17 cellular contexts compared by ENCODE assay signal in the genomic region with DNA sequence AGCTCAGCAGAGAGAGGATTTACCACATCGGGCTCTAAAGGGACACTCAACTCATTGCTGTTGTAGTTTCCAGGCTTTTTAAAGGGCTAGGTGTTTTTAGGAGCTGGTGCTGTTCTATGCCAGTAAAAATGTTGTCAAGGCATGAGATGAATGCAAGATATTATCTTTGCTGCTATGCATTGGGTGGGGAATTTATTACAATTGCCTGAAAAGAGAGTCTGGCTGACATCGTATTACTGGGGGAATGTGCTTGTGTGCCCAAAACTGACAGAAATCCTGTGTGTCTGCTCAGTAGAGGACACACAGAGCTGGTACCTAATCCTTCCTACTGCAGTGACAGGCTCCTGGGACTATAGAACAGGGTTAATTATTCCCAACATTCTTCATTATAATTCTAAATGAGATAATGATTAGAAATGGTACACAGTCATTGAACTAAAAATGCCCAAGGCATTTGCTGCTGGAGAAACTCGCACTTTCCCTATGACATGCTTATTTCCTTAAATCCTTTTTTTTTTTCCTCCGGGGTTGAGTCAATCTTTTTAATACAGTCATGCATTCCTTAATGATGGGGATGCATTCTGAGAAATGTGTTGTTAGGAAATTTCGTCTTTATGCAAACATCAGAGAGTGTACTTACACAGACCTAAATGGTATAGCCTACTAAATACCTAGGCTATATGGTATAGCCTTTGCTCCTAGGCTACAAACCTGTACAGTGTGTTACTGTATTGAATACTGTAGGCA. TPM values are rescaled to one million over a fixed set of nuclear protein-coding genes. Genes with fewer than 3 reads are reported as not detected.
A peak's percentile ranks its signal among the peaks of the same experiment; 100 is the strongest.
DNase-seq lines count a peak whose midpoint lies in the region; ATAC-seq and TF ChIP-seq lines count a peak whose summit lies in the region.
"Had no signal": no experiment of that assay in that cellular context is flagged by ENCODE, and none has a peak within 500 bp of the region (broad histone marks: within the 10 kb centered on the region; RNA-seq: fewer than 3 reads in every experiment).

No MANE protein-coding gene starts in this region.

- no peaks in the 10 kb centered on the region for H3K79me2 ChIP-seq in GM23248 (ENCODE audit: insufficient read depth)
- no peaks in the 10 kb centered on the region for H3K79me2 ChIP-seq in fibroblast of lung (ENCODE audit: control insufficient read depth, insufficient read depth, low read length)

- H3K4me2 ChIP-seq in GM23248 (ENCODE audit: unreplicated experiment) (peak overlapping the region; percentile 79), fibroblast of lung (ENCODE audit: extremely low read depth, insufficient read depth, low read length) (no peak overlapping the region)

- H3K27me3 Mint-ChIP-seq in WTC11 (ENCODE audit: low read depth) (no peaks in the 10 kb centered on the region), T-helper 17 cell (peaks cover 18% of the 10 kb centered on the region), natural killer cell (ENCODE audit: low read depth in 2 of 2) (peaks cover 0 to 4% of the 10 kb centered on the region in 2 donors)

- intact Hi-C loops in natural killer cell (cut with micrococcal nuclease), result no loop called here

- no peaks in the 10 kb centered on the region for H3K9me3 Mint-ChIP-seq in WTC11
- H3K9me3 Mint-ChIP-seq in natural killer cell, result no peaks in the 10 kb centered on the region
- H3K9me3 Mint-ChIP-seq: activated CD4-positive, alpha-beta T cell treated with anti-CD3 and anti-CD28 coated beads, Interleukin-2, amount 10 ng/mL, durations not matched to agents 24 days and 14 days; CD4-positive, CD25-positive, alpha-beta regulatory T cell had no signal

- H3K4me1 ChIP-seq in GM23248 (ENCODE audit: insufficient read depth) (peaks cover 31% of the 10 kb centered on the region), fibroblast of lung (ENCODE audit: control insufficient read depth, extremely low read depth, insufficient read depth, low read length) (peaks cover 5% of the 10 kb centered on the region)
- H3K4me1 ChIP-seq: adrenal gland, uterus had no signal

- TF ChIP-seq CTCF in WTC11 (IDR thresholded peaks at IDR 0.05) (no peak), fibroblast of lung (conservative IDR thresholded peaks at IDR 0.05 in 1 of 2, IDR thresholded peaks at IDR 0.05 in 1 of 2; ENCODE audit: low read depth in 1 of 2, low read length in 2 of 2) (no peak), natural killer cell (IDR thresholded peaks at IDR 0.05) (no peak)

- H3K4me3 ChIP-seq in GM23248, result peak overlapping the region; percentile 55
- H3K4me3 ChIP-seq in fibroblast of lung (replicated peaks in 1 of 4; ENCODE audit: control extremely low read depth in 1 of 4, insufficient read depth in 1 of 4, low read depth in 3 of 4, low read length in 4 of 4), result no peak overlapping the region
- H3K4me3 ChIP-seq: adrenal gland, uterus had no signal

- peaks cover 18% of the 10 kb centered on the region for H3F3A ChIP-seq in GM23248 (ENCODE audit: insufficient read depth)

- peak; percentile 94 for DNase-seq in GM23248
- DNase-seq in WTC11 (ENCODE audit: low spot score), result no peak
- peak; percentile 29 to 83 for DNase-seq in fibroblast of lung (ENCODE audit: low read depth in 2 of 2)
- peak; percentile 94 for DNase-seq in renal cortical epithelial cell (ENCODE audit: low read depth)
- DNase-seq in T-helper 17 cell, result no peak
- DNase-seq in natural killer cell, result no peak
- DNase-seq: activated CD4-positive, alpha-beta T cell treated with anti-CD3 and anti-CD28 coated beads, Interleukin-2, amount 10 ng/mL, durations not matched to agents 24 days and 14 days; activated T-cell treated with anti-CD3 and anti-CD28 coated beads, Interleukin-2, amount 50 U/mL, for 1 hour; adrenal gland; CD4-positive, CD25-positive, alpha-beta regulatory T cell; NCI-H1694; RPMI8226; stimulated activated CD4-positive, alpha-beta T cell treated with anti-CD3 and anti-CD28 coated beads, Interleukin-4, amount 100 ng/mL, for 1 hour; T-helper 9 cell; uterus had no signal

- no peaks in the 10 kb centered on the region for H3K27me3 ChIP-seq in GM23248 (replicated peaks; ENCODE audit: insufficient read depth)
- no peaks in the 10 kb centered on the region for H3K27me3 ChIP-seq in fibroblast of lung (ENCODE audit: control insufficient read depth, insufficient read depth, low read length)
- H3K27me3 ChIP-seq: uterus had no signal

- CTCF ChIA-PET in WTC11 (lab: Charles Lee), result interaction anchor here (0.9 to 1.3 kb wide), 2 partner anchors 33 to 106 kb away, joined by 3 to 5 read pairs; no protein-coding TSS in a partner anchor

- peak; percentile 16; the same call in 1 of the 2 replicates for ATAC-seq in WTC11
- no peak for ATAC-seq in T-helper 17 cell
- no peak for ATAC-seq in GM18873 (IDR thresholded peaks at IDR 0.05; ENCODE audit: low FRiP score, unreplicated experiment)
- ATAC-seq in HG03139 (IDR thresholded peaks at IDR 0.05; ENCODE audit: unreplicated experiment), result no peak
- no peak for ATAC-seq in natural killer cell

- H3K36me3 ChIP-seq in GM23248 (ENCODE audit: low read depth) (no peaks in the 10 kb centered on the region), fibroblast of lung (ENCODE audit: control insufficient read depth, insufficient read depth, low read length) (no peaks in the 10 kb centered on the region)
- H3K36me3 ChIP-seq: adrenal gland, uterus had no signal

- H3K9me3 ChIP-seq in GM23248 (ENCODE audit: low read depth), result no peaks in the 10 kb centered on the region
- no peaks in the 10 kb centered on the region for H3K9me3 ChIP-seq in fibroblast of lung (ENCODE audit: control insufficient read depth, insufficient read depth, low read depth, low read length)
- H3K9me3 ChIP-seq in T-helper 17 cell (ENCODE audit: control insufficient read depth, low read length, poor library complexity, severe bottlenecking), result no peaks in the 10 kb centered on the region
- H3K9me3 ChIP-seq: adrenal gland, uterus had no signal

- WGBS in GM23248 (ENCODE audit: low coverage in 1 of 2, low lambda C conversion rate in 2 of 2, missing lambda C conversion rate in 2 of 2), 2 experiments, result 1 to 4% methylated on average over 5 of the region's 5 CpGs

- H4K20me1 ChIP-seq in GM23248 (ENCODE audit: insufficient read depth), result no peaks in the 10 kb centered on the region
- H4K20me1 ChIP-seq in fibroblast of lung (ENCODE audit: control insufficient read depth, extremely low read depth, insufficient read depth, low read length), result no peaks in the 10 kb centered on the region

- H2AFZ ChIP-seq in GM23248 (no peak overlapping the region; the same call in 1 of the 2 replicates), fibroblast of lung (ENCODE audit: low read length) (no peak overlapping the region)

- H3K9me2 ChIP-seq in GM23248 (ENCODE audit: insufficient read depth), result no peaks in the 10 kb centered on the region

- H3K27ac Mint-ChIP-seq in WTC11 (no peak overlapping the region), T-helper 17 cell (no peak overlapping the region), natural killer cell (no peak overlapping the region)
- H3K27ac Mint-ChIP-seq: activated CD4-positive, alpha-beta T cell treated with anti-CD3 and anti-CD28 coated beads, Interleukin-2, amount 10 ng/mL, durations not matched to agents 24 days and 14 days; CD4-positive, CD25-positive, alpha-beta regulatory T cell had no signal

- peak overlapping the region; percentile 41 for H3K27ac ChIP-seq in GM23248
- H3K27ac ChIP-seq in fibroblast of lung (ENCODE audit: insufficient read depth, low read length), result no peak overlapping the region
- H3K27ac ChIP-seq: adrenal gland, uterus had no signal

- H3K36me3 Mint-ChIP-seq in WTC11 (no peaks in the 10 kb centered on the region), T-helper 17 cell (ENCODE audit: low read depth) (no peaks in the 10 kb centered on the region), natural killer cell (no peaks in the 10 kb centered on the region)
- H3K36me3 Mint-ChIP-seq: CD4-positive, CD25-positive, alpha-beta regulatory T cell had no signal

- POLR2A ChIA-PET in WTC11 (lab: Charles Lee), result no interaction called here

- H3K4me3 Mint-ChIP-seq in WTC11, result no peak overlapping the region
- no peak overlapping the region for H3K4me3 Mint-ChIP-seq in T-helper 17 cell
- H3K4me3 Mint-ChIP-seq in natural killer cell, result no peak overlapping the region
- H3K4me3 Mint-ChIP-seq: activated CD4-positive, alpha-beta T cell treated with anti-CD3 and anti-CD28 coated beads, Interleukin-2, amount 10 ng/mL, durations not matched to agents 24 days and 14 days; CD4-positive, CD25-positive, alpha-beta regulatory T cell had no signal

- in situ Hi-C loops in GM23248 (cut with MboI), result no loop called here

- H3K4me1 Mint-ChIP-seq in WTC11, result peaks cover 29% of the 10 kb centered on the region
- H3K4me1 Mint-ChIP-seq in T-helper 17 cell, result peaks cover 2% of the 10 kb centered on the region
- H3K4me1 Mint-ChIP-seq in natural killer cell, result no peaks in the 10 kb centered on the region
- H3K4me1 Mint-ChIP-seq: activated CD4-positive, alpha-beta T cell treated with anti-CD3 and anti-CD28 coated beads, Interleukin-2, amount 10 ng/mL, durations not matched to agents 24 days and 14 days; CD4-positive, CD25-positive, alpha-beta regulatory T cell had no signal

- 0 out of 2 replicates have a peak overlapping the region, but pooled peaks have one; percentile 7 for H3K9ac ChIP-seq in GM23248
- no peak overlapping the region for H3K9ac ChIP-seq in fibroblast of lung (ENCODE audit: insufficient read depth, low read length)

TF ChIP-seq in WTC11, 78 proteins besides CTCF, POLR2A, EP300 and RAD21 (continues in another document):
- TF ChIP-seq GTF2I (CRISPR knock-in tag; conservative IDR thresholded peaks at IDR 0.05) (no peak), CBFB (CRISPR knock-in tag; IDR thresholded peaks at IDR 0.05; ENCODE audit: low read depth) (no peak), TCF7 (CRISPR knock-in tag; IDR thresholded peaks at IDR 0.05; ENCODE audit: low read depth) (no peak), ELF4 (CRISPR knock-in tag; IDR thresholded peaks at IDR 0.05; ENCODE audit: low read depth) (no peak), ETV6 (CRISPR knock-in tag; IDR thresholded peaks at IDR 0.05) (no peak), RORB (CRISPR knock-in tag; IDR thresholded peaks at IDR 0.05) (no peak), RELA (CRISPR knock-in tag; IDR thresholded peaks at IDR 0.05; ENCODE audit: borderline replicate concordance) (no peak)

RNA-seq across cellular contexts. Expression of a gene that starts 30.0 kb away (rescaled TPM):
- total RNA-seq in GM23248 (2014; rRNA removed; shearing (Covaris generic)), result 21.2 and 26.9 TPM in 2 replicates
- polyA plus RNA-seq in GM23248 (2016; fragmentation: Nextera tagmentation; extraction: Ambion mirVana) (6.5 and 6.8 TPM in 2 replicates), fibroblast of lung (8.8 and 10.6 TPM in 2 replicates)
- total RNA-seq in WTC11 (2021) (19.8 to 21.2 TPM (median 20.2 TPM) in 3 replicates), fibroblast of lung (10.2 and 22.6 TPM in 2 replicates), renal cortical epithelial cell (6.9 and 15.5 TPM in 2 replicates), T-helper 17 cell (1 to 10 TPM in 1 of 2 donors, under 1 TPM in 1; 0.91 to 1.8 TPM), natural killer cell (under 1 TPM; 0.20 to 0.45 (median 0.33) TPM)
- 6.2 and 7.6 TPM in 2 replicates for polyA plus RNA-seq in fibroblast of lung (2012)
- polyA minus RNA-seq in fibroblast of lung (ENCODE audit: low replicate concordance), result 8.1 and 16.3 TPM in 2 replicates

Comparison
In these comparisons a context has a peak if more than half of its experiments do, and no peak if none do; other contexts are left out.
1. DNase-seq: peak in GM23248 (single experiment), fibroblast of lung (2 of 2) and renal cortical epithelial cell (single experiment); none in WTC11 (single experiment), T-helper 17 cell (0 of 3) and natural killer cell (single experiment).